ENCODE assay signal across 22 cellular contexts in the genomic region with DNA sequence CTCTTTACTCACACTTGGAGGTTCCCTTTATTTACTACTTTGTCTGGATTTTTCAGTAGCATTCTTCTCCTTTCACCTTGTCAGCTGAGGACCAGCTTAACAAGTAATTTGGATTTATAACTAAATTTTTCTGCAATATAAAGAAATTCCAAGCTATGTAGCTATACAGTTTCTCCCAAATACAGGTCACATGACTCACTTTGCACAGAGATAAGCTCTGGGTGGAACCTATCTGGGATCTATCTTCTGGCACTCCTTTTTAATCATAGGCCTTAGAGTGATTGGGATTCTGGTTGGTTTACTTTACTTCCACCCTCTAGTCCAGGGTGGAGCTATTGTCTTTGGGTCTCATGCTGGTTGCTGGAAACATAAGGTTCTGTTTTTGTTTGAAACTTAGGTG. TPM values are rescaled to one million over a fixed set of nuclear protein-coding genes. Genes with fewer than 3 reads are reported as not detected.
DNase-seq lines count a peak whose midpoint lies in the region; ATAC-seq and TF ChIP-seq lines count a peak whose summit lies in the region.
"Had no signal": no experiment of that assay in that cellular context is flagged by ENCODE, and none has a peak within 500 bp of the region (broad histone marks: within the 10 kb centered on the region; RNA-seq: fewer than 3 reads in every experiment).

No MANE protein-coding gene starts in this region.

- no peak for DNase-seq in activated naive CD8-positive, alpha-beta T cell treated with anti-CD3 and anti-CD28 coated beads, Interleukin-2, amount 50 U/mL, for 24 hours
- DNase-seq in NB4 (ENCODE audit: low read depth) (peak; percentile 14), immature natural killer cell (no peak), cerebellum (ENCODE audit: low spot score) (no peak)
- DNase-seq: activated CD4-positive, CD25-positive, alpha-beta regulatory T cell treated with anti-CD3 and anti-CD28 coated beads, Interleukin-2, amount 50 U/mL, for 72 hours; C1 segment of cervical spinal cord; IMR-90; MG63; NCI-H1417; NCI-H2081; NCI-H345; NCI-H774; pancreas; stimulated activated CD4-positive, alpha-beta T cell treated with anti-CD3 and anti-CD28 coated beads, Interleukin-2, amount 100 ng/mL, for 48 hours; stimulated activated naive B cell treated with anti-CD40 and anti-IgM and Interleukin-4, amounts not matched to agents 10 μg/mL and 1 μg/mL and 100 μg/mL, for 72 hours had no signal

- H3K4me3 ChIP-seq in NB4 (ENCODE audit: low read depth, low read length): no peak overlapping the region
- H3K4me3 ChIP-seq: esophagus muscularis mucosa, MG63, pancreas, right atrium auricular region had no signal

- H3K27me3 Mint-ChIP-seq in activated naive CD8-positive, alpha-beta T cell: no peaks in the 10 kb centered on the region
- no peaks in the 10 kb centered on the region for H3K27me3 Mint-ChIP-seq in activated naive CD8-positive, alpha-beta T cell treated with anti-CD3 and anti-CD28 coated beads, Interleukin-2, amount 50 U/mL, for 24 hours
- H3K27me3 Mint-ChIP-seq in immature natural killer cell (ENCODE audit: low read depth in 3 of 3): peaks cover 8 to 24% (median 11%) of the 10 kb centered on the region in 3 donors

- no peak for TF ChIP-seq CTCF in NB4 (IDR thresholded peaks at IDR 0.05; ENCODE audit: low read depth, low read length)

- no peak for TF ChIP-seq POLR2A in NB4 (IDR thresholded peaks at IDR 0.05; ENCODE audit: extremely low read depth, insufficient read length)

- peak overlapping the region; percentile 5 for H3K4me3 Mint-ChIP-seq in activated naive CD8-positive, alpha-beta T cell
- no peak overlapping the region for H3K4me3 Mint-ChIP-seq in activated naive CD8-positive, alpha-beta T cell treated with anti-CD3 and anti-CD28 coated beads, Interleukin-2, amount 50 U/mL, for 24 hours
- H3K4me3 Mint-ChIP-seq in immature natural killer cell: peak overlapping the region in 2 of 5 donors; percentile 15 to 44
- H3K4me3 Mint-ChIP-seq: brain had no signal

- peaks cover 7% of the 10 kb centered on the region for H3K36me3 Mint-ChIP-seq in activated naive CD8-positive, alpha-beta T cell
- no peaks in the 10 kb centered on the region for H3K36me3 Mint-ChIP-seq in activated naive CD8-positive, alpha-beta T cell treated with anti-CD3 and anti-CD28 coated beads, Interleukin-2, amount 50 U/mL, for 24 hours (ENCODE audit: low read depth)
- H3K36me3 Mint-ChIP-seq in immature natural killer cell: no peaks in the 10 kb centered on the region
- H3K36me3 Mint-ChIP-seq: brain had no signal

- peaks cover 4% of the 10 kb centered on the region for H3K9me3 Mint-ChIP-seq in activated naive CD8-positive, alpha-beta T cell (ENCODE audit: low read depth)
- H3K9me3 Mint-ChIP-seq in activated naive CD8-positive, alpha-beta T cell treated with anti-CD3 and anti-CD28 coated beads, Interleukin-2, amount 50 U/mL, for 24 hours: no peaks in the 10 kb centered on the region
- peaks cover 0 to 2% (median 0%) of the 10 kb centered on the region in 6 donors for H3K9me3 Mint-ChIP-seq in immature natural killer cell

- H3K4me1 Mint-ChIP-seq in activated naive CD8-positive, alpha-beta T cell (ENCODE audit: low read depth): peaks cover 48% of the 10 kb centered on the region
- H3K4me1 Mint-ChIP-seq in activated naive CD8-positive, alpha-beta T cell treated with anti-CD3 and anti-CD28 coated beads, Interleukin-2, amount 50 U/mL, for 24 hours: peaks cover 43% of the 10 kb centered on the region
- H3K4me1 Mint-ChIP-seq in immature natural killer cell: peaks cover 48 to 53% of the 10 kb centered on the region in 2 donors

- peak overlapping the region; percentile 54 for H3K27ac Mint-ChIP-seq in activated naive CD8-positive, alpha-beta T cell
- no peak overlapping the region for H3K27ac Mint-ChIP-seq in activated naive CD8-positive, alpha-beta T cell treated with anti-CD3 and anti-CD28 coated beads, Interleukin-2, amount 50 U/mL, for 24 hours
- peak overlapping the region in 5 of 6 donors; percentile 48 to 93 (median 89) for H3K27ac Mint-ChIP-seq in immature natural killer cell
- H3K27ac Mint-ChIP-seq: brain had no signal

- ATAC-seq in activated naive CD8-positive, alpha-beta T cell treated with anti-CD3 and anti-CD28 coated beads, Interleukin-2, amount 50 U/mL, for 24 hours: no peak
- ATAC-seq in GM21381 (IDR thresholded peaks at IDR 0.05; ENCODE audit: unreplicated experiment) (no peak), GM21367 (IDR thresholded peaks at IDR 0.05; ENCODE audit: unreplicated experiment) (no peak)
- ATAC-seq: left lobe of liver, pancreas had no signal

RNA-seq across cellular contexts. Expression of a gene that starts 34.9 kb away (rescaled TPM):
- 100 to 1,000 TPM in 2 of 3 donors, 10 to 100 TPM in 1; 94.0 to 114 (median 104) TPM for polyA plus RNA-seq in immature natural killer cell
- 2.5 TPM for total RNA-seq in cerebellum
